In genomic region chr3:99851955-99852354, GRCh38 we compare ENCODE assay signal across 28 cellular contexts.
"Had no signal": no experiment of that assay in that cellular context is flagged by ENCODE, and none has a peak within 500 bp of the region (broad histone marks: within the 10 kb centered on the region; RNA-seq: fewer than 3 reads in every experiment).

No MANE protein-coding gene starts in this region.

- ATAC-seq: activated CD4-positive, alpha-beta T cell treated with anti-CD3 and anti-CD28 coated beads for 36 hours; activated naive CD4-positive, alpha-beta T cell treated with anti-CD3 and anti-CD28 coated beads, Interleukin-2, amount 50 U/mL, for 72 hours; activated T-cell treated with anti-CD3 and anti-CD28 coated beads, Interleukin-2, amount 50 U/mL, for 72 hours; effector memory CD8-positive, alpha-beta T cell; foreskin keratinocyte; gastrocnemius medialis; heart right ventricle had no signal

- H3K4me3 ChIP-seq: ascending aorta, esophagus muscularis mucosa, gastrocnemius medialis, heart right ventricle, hepatocyte had no signal

- H3K4me3 Mint-ChIP-seq: activated CD4-positive, alpha-beta memory T cell treated with anti-CD3 and anti-CD28 coated beads for 36 hours; activated CD4-positive, alpha-beta T cell treated with anti-CD3 and anti-CD28 coated beads for 36 hours; activated CD4-positive, alpha-beta T cell treated with anti-CD3 and anti-CD28 coated beads, Interleukin-2, amount 10 ng/mL, durations not matched to agents 24 days and 14 days; activated naive CD4-positive, alpha-beta T cell treated with anti-CD3 and anti-CD28 coated beads, Interleukin-2, amount 10 ng/mL, durations not matched to agents 7 days and 5 days; activated naive CD8-positive, alpha-beta T cell treated with anti-CD3 and anti-CD28 coated beads, Interleukin-2, amount 10 ng/mL, durations not matched to agents 7 days and 5 days; activated T-cell treated with anti-CD3 and anti-CD28 coated beads, Interleukin-2, amount 50 U/mL, for 24 hours; activated T-cell treated with anti-CD3 and anti-CD28 coated beads, Interleukin-2, amount 50 U/mL, for 72 hours; central memory CD8-positive, alpha-beta T cell; effector memory CD8-positive, alpha-beta T cell had no signal

- H3K36me3 Mint-ChIP-seq: activated naive CD4-positive, alpha-beta T cell treated with anti-CD3 and anti-CD28 coated beads, Interleukin-2, amount 10 ng/mL, durations not matched to agents 7 days and 5 days had no signal

- H3K27me3 ChIP-seq: ascending aorta, brain microvascular endothelial cell, esophagus muscularis mucosa, foreskin keratinocyte, gastrocnemius medialis, heart right ventricle, hepatocyte had no signal

- H3K27ac ChIP-seq: brain microvascular endothelial cell, foreskin keratinocyte, heart right ventricle, hepatocyte had no signal

- H3K9me3 ChIP-seq: gastrocnemius medialis had no signal

- H3K4me1 ChIP-seq: foreskin keratinocyte had no signal

- H2AFZ ChIP-seq: hepatocyte had no signal

- H3K27me3 Mint-ChIP-seq: activated CD4-positive, alpha-beta memory T cell treated with anti-CD3 and anti-CD28 coated beads for 36 hours; activated CD4-positive, alpha-beta T cell treated with anti-CD3 and anti-CD28 coated beads for 36 hours; activated CD4-positive, alpha-beta T cell treated with anti-CD3 and anti-CD28 coated beads, Interleukin-2, amount 10 ng/mL, durations not matched to agents 24 days and 14 days; activated naive CD4-positive, alpha-beta T cell treated with anti-CD3 and anti-CD28 coated beads, Interleukin-2, amount 10 ng/mL, durations not matched to agents 7 days and 5 days; activated naive CD8-positive, alpha-beta T cell treated with anti-CD3 and anti-CD28 coated beads, Interleukin-2, amount 10 ng/mL, durations not matched to agents 7 days and 5 days; activated T-cell treated with anti-CD3 and anti-CD28 coated beads, Interleukin-2, amount 50 U/mL, for 24 hours; central memory CD8-positive, alpha-beta T cell; effector memory CD8-positive, alpha-beta T cell had no signal

- DNase-seq: activated CD4-positive, alpha-beta memory T cell treated with anti-CD3 and anti-CD28 coated beads for 36 hours; activated CD4-positive, alpha-beta T cell treated with anti-CD3 and anti-CD28 coated beads for 36 hours; activated CD4-positive, alpha-beta T cell treated with anti-CD3 and anti-CD28 coated beads, Interleukin-2, amount 10 ng/mL, durations not matched to agents 24 days and 14 days; activated CD4-positive, CD25-positive, alpha-beta regulatory T cell; activated CD4-positive, CD25-positive, alpha-beta regulatory T cell treated with anti-CD3 and anti-CD28 coated beads, Interleukin-2, amount 50 U/mL, for 72 hours; activated CD8-positive, alpha-beta memory T cell treated with anti-CD3 and anti-CD28 coated beads, Interleukin-2, amount 50 U/mL, for 48 hours; activated gamma-delta T cell; activated naive CD4-positive, alpha-beta T cell; activated naive CD4-positive, alpha-beta T cell treated with anti-CD3 and anti-CD28 coated beads, Interleukin-2, amount 10 ng/mL, durations not matched to agents 7 days and 5 days; activated naive CD8-positive, alpha-beta T cell treated with anti-CD3 and anti-CD28 coated beads, Interleukin-2, amount 10 ng/mL, durations not matched to agents 7 days and 5 days; activated T-cell treated with anti-CD3 and anti-CD28 coated beads for 4 hours; activated T-cell treated with anti-CD3 and anti-CD28 coated beads, Interleukin-2, amount 50 U/mL, for 24 hours; activated T-cell treated with anti-CD3 and anti-CD28 coated beads, Interleukin-2, amount 50 U/mL, for 72 hours; brain microvascular endothelial cell; cortex of kidney; dermis blood vessel endothelial cell; effector CD4-positive, alpha-beta T cell; effector memory CD8-positive, alpha-beta T cell; erythroblast; foreskin keratinocyte; gastrocnemius medialis; heart right ventricle; T-helper 2 cell had no signal

- H3K4me2 ChIP-seq: hepatocyte had no signal

- H3K27ac Mint-ChIP-seq: activated CD4-positive, alpha-beta memory T cell treated with anti-CD3 and anti-CD28 coated beads for 36 hours; activated CD4-positive, alpha-beta T cell treated with anti-CD3 and anti-CD28 coated beads for 36 hours; activated CD4-positive, alpha-beta T cell treated with anti-CD3 and anti-CD28 coated beads, Interleukin-2, amount 10 ng/mL, durations not matched to agents 24 days and 14 days; activated naive CD4-positive, alpha-beta T cell treated with anti-CD3 and anti-CD28 coated beads, Interleukin-2, amount 10 ng/mL, durations not matched to agents 7 days and 5 days; activated naive CD4-positive, alpha-beta T cell treated with anti-CD3 and anti-CD28 coated beads, Interleukin-2, amount 50 U/mL, for 72 hours; activated naive CD8-positive, alpha-beta T cell treated with anti-CD3 and anti-CD28 coated beads, Interleukin-2, amount 10 ng/mL, durations not matched to agents 7 days and 5 days; activated T-cell treated with anti-CD3 and anti-CD28 coated beads, Interleukin-2, amount 50 U/mL, for 24 hours; activated T-cell treated with anti-CD3 and anti-CD28 coated beads, Interleukin-2, amount 50 U/mL, for 72 hours; effector memory CD8-positive, alpha-beta T cell had no signal

- H3K9me3 Mint-ChIP-seq: activated CD4-positive, alpha-beta memory T cell treated with anti-CD3 and anti-CD28 coated beads for 36 hours; activated naive CD4-positive, alpha-beta T cell treated with anti-CD3 and anti-CD28 coated beads, Interleukin-2, amount 10 ng/mL, durations not matched to agents 7 days and 5 days; activated naive CD4-positive, alpha-beta T cell treated with anti-CD3 and anti-CD28 coated beads, Interleukin-2, amount 50 U/mL, for 72 hours; activated naive CD8-positive, alpha-beta T cell treated with anti-CD3 and anti-CD28 coated beads, Interleukin-2, amount 10 ng/mL, durations not matched to agents 7 days and 5 days; activated T-cell treated with anti-CD3 and anti-CD28 coated beads, Interleukin-2, amount 50 U/mL, for 24 hours; activated T-cell treated with anti-CD3 and anti-CD28 coated beads, Interleukin-2, amount 50 U/mL, for 72 hours; central memory CD8-positive, alpha-beta T cell; effector memory CD8-positive, alpha-beta T cell had no signal

- H3K4me1 Mint-ChIP-seq: activated naive CD4-positive, alpha-beta T cell treated with anti-CD3 and anti-CD28 coated beads, Interleukin-2, amount 10 ng/mL, durations not matched to agents 7 days and 5 days; central memory CD8-positive, alpha-beta T cell had no signal
